8 cellular contexts compared by ENCODE assay signal in the genomic region with DNA sequence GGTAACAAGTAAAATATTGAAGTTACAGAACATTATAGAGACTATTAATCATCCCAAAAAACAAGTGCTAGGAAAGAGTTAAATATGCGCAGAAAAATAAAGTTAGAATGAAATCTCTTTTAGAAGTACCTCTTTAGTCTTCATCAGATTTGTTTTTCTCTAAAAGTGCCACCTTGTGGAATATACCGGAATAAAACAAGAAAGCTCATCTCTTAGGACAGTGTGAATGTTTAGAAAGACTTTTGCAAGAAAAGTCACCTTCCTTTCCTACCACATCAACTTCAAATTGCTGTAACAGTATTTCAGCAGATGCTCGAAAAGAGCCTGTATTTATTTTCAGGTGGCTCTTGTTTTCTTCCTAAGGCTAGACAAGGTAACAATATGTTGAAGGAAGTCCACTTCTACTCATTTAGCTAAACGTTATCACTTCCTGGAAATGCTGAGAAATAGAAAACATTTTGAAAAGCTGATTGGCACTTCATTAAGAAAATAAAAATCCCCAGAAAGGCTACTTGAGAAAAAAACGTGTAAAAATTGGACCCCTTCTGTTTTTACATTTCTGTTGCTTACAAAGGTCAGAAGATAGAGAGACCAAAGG. TPM values are rescaled to one million over a fixed set of nuclear protein-coding genes. Genes with fewer than 3 reads are reported as not detected.
DNase-seq lines count a peak whose midpoint lies in the region; ATAC-seq and TF ChIP-seq lines count a peak whose summit lies in the region.

No MANE protein-coding gene starts in this region.

- ATAC-seq in GM23338, result peak; percentile 34; the same call in 2 of the 3 replicates
- ATAC-seq in T-cell (replicated peaks in 1 of 4), result peak in 3 of 4 experiments; percentile 60 to 71 (median 65)
- ATAC-seq in GM18519 (IDR thresholded peaks at IDR 0.05; ENCODE audit: low FRiP score, unreplicated experiment), result no peak
- ATAC-seq in GM19324 (IDR thresholded peaks at IDR 0.05; ENCODE audit: low FRiP score, unreplicated experiment), result no peak
- ATAC-seq in HG03342 (IDR thresholded peaks at IDR 0.05; ENCODE audit: unreplicated experiment), result no peak

- intact Hi-C loops in CD4-positive, alpha-beta memory T cell (cut with micrococcal nuclease), result loop anchor here (1.0 to 2.0 kb wide), 2 partner anchors 19 to 82 kb away; partner anchors contain the start of genes FAM133B, PEX1 and RBM48

- H3K27me3 Mint-ChIP-seq in CD4-positive, alpha-beta memory T cell, result no peaks in the 10 kb centered on the region
- H3K27me3 Mint-ChIP-seq in GM23338 (ENCODE audit: insufficient read depth, low read depth, poor library complexity) (peaks cover 2% of the 10 kb centered on the region), T-cell (no peaks in the 10 kb centered on the region)

- no peaks in the 10 kb centered on the region for H4K20me1 ChIP-seq in GM23338 (replicated peaks; ENCODE audit: insufficient read depth)
- no peaks in the 10 kb centered on the region for H4K20me1 ChIP-seq in hepatocyte (ENCODE audit: insufficient read depth, poor library complexity, severe bottlenecking)

- H3K79me2 ChIP-seq in GM23338 (replicated peaks; ENCODE audit: insufficient read depth), result no peaks in the 10 kb centered on the region
- H3K79me2 ChIP-seq in hepatocyte, result no peaks in the 10 kb centered on the region

- POLR2A ChIA-PET in CD4-positive, alpha-beta memory T cell (lab: Charles Lee; ENCODE audit: partially characterized antibody), result interaction anchor here (1.2 to 1.7 kb wide), 3 partner anchors 20 to 508 kb away, joined by 4 to 8 read pairs (median 5); partner anchors contain the start of genes FAM133B, PEX1, RBM48 and SAMD9
- POLR2A ChIA-PET in T-cell (lab: Charles Lee), result interaction anchor here (0.6 kb wide), 3 partner anchors 24 to 681 kb away, joined by 3 to 5 read pairs (median 3); no protein-coding TSS in a partner anchor

- H3K27ac Mint-ChIP-seq in CD4-positive, alpha-beta memory T cell, result peak overlapping the region in 4 of 7 donors; percentile 24 to 62 (median 38)
- H3K27ac Mint-ChIP-seq in GM23338, result no peak overlapping the region
- peak overlapping the region; percentile 37 to 57 for H3K27ac Mint-ChIP-seq in T-cell

- H3K4me3 ChIP-seq in CD4-positive, alpha-beta memory T cell (ENCODE audit: low read length in 2 of 2), result no peak overlapping the region
- H3K4me3 ChIP-seq in GM23338 (no peak overlapping the region), hepatocyte (no peak overlapping the region)

- H3K9me3 ChIP-seq in CD4-positive, alpha-beta memory T cell (ENCODE audit: control insufficient read depth in 1 of 2, low read length in 2 of 2), result no peaks in the 10 kb centered on the region
- H3K9me3 ChIP-seq in hepatocyte (ENCODE audit: low read depth), result no peaks in the 10 kb centered on the region

- H3F3A ChIP-seq in GM23338 (replicated peaks; ENCODE audit: low read depth), result no peaks in the 10 kb centered on the region

- H3K36me3 Mint-ChIP-seq in CD4-positive, alpha-beta memory T cell, result peaks cover 18 to 20% of the 10 kb centered on the region in 2 donors
- H3K36me3 Mint-ChIP-seq in GM23338 (ENCODE audit: low read depth), result no peaks in the 10 kb centered on the region
- H3K36me3 Mint-ChIP-seq in T-cell, result peaks cover 14% of the 10 kb centered on the region

- no peak overlapping the region for H3K4me3 Mint-ChIP-seq in CD4-positive, alpha-beta memory T cell
- H3K4me3 Mint-ChIP-seq in GM23338 (no peak overlapping the region), T-cell (no peak overlapping the region)

- H2AFZ ChIP-seq in GM23338, result no peak overlapping the region
- H2AFZ ChIP-seq in hepatocyte, result no peak overlapping the region

- H3K27ac ChIP-seq in CD4-positive, alpha-beta memory T cell (ENCODE audit: low read depth, low read length), result no peak overlapping the region
- H3K27ac ChIP-seq in GM23338 (ENCODE audit: low read depth), result no peak overlapping the region
- H3K27ac ChIP-seq in hepatocyte, result no peak overlapping the region

- peak in 1 of 2 experiments; percentile 55; a peak in 3 of 4 replicates for TF ChIP-seq CTCF in GM23338 (conservative IDR thresholded peaks at IDR 0.05; ENCODE audit: low read depth in 2 of 2)
- peak; percentile 46 for TF ChIP-seq CTCF in hepatocyte (IDR thresholded peaks at IDR 0.05; ENCODE audit: poor library complexity)

- DNase-seq in CD4-positive, alpha-beta memory T cell, result peak in 2 of 5 donors; percentile 19 to 27
- DNase-seq in GM23338 (ENCODE audit: low spot score) (peak; percentile 52), T-cell (no peak), hepatocyte (ENCODE audit: low spot score) (no peak), germinal center (ENCODE audit: low spot score) (no peak)

- no peaks in the 10 kb centered on the region for H3K27me3 ChIP-seq in CD4-positive, alpha-beta memory T cell (ENCODE audit: insufficient read depth, low read length)
- H3K27me3 ChIP-seq in GM23338 (ENCODE audit: insufficient read depth) (no peaks in the 10 kb centered on the region), hepatocyte (no peaks in the 10 kb centered on the region)

- H3K9me2 ChIP-seq in GM23338 (ENCODE audit: insufficient read depth), result no peaks in the 10 kb centered on the region
- no peaks in the 10 kb centered on the region for H3K9me2 ChIP-seq in hepatocyte (replicated peaks; ENCODE audit: insufficient read depth)

- H3K9me3 Mint-ChIP-seq in CD4-positive, alpha-beta memory T cell, result peaks cover 0 to 1% (median 0%) of the 10 kb centered on the region in 8 donors
- no peaks in the 10 kb centered on the region for H3K9me3 Mint-ChIP-seq in GM23338
- H3K9me3 Mint-ChIP-seq in T-cell, result no peaks in the 10 kb centered on the region

- WGBS in hepatocyte (ENCODE audit: low lambda C conversion rate, missing lambda C conversion rate), result 55% methylated on average over 5 of the region's 5 CpGs

- CTCF ChIA-PET in CD4-positive, alpha-beta memory T cell (lab: Charles Lee; ENCODE audit: partially characterized antibody), result interaction anchor here (0.8 to 4.2 kb wide), 9 partner anchors 9 to 163 kb away, joined by 3 to 29 read pairs (median 5); partner anchors contain the start of genes FAM133B, GATAD1, PEX1 and RBM48
- CTCF ChIA-PET in T-cell (lab: Charles Lee), result interaction anchor here (0.5 to 2.2 kb wide), 9 partner anchors 10 to 547 kb away, joined by 3 to 11 read pairs (median 5); partner anchors contain the start of genes PEX1 (in 1 of the 2) and RBM48 (in 1 of the 2)

- H3K4me1 ChIP-seq in CD4-positive, alpha-beta memory T cell (ENCODE audit: insufficient read depth, low read length), result peaks cover 9% of the 10 kb centered on the region
- peaks cover 10% of the 10 kb centered on the region for H3K4me1 ChIP-seq in GM23338 (ENCODE audit: insufficient read depth)
- H3K4me1 ChIP-seq in hepatocyte (ENCODE audit: insufficient read depth), result no peaks in the 10 kb centered on the region

- peaks cover 4 to 9% (median 6%) of the 10 kb centered on the region in 4 donors for H3K4me1 Mint-ChIP-seq in CD4-positive, alpha-beta memory T cell
- H3K4me1 Mint-ChIP-seq in GM23338 (peaks cover 15% of the 10 kb centered on the region; the same call in 2 of the 3 replicates), T-cell (peaks cover 6 to 9% (median 9%) of the 10 kb centered on the region in 3 donors)

- peaks cover 9% of the 10 kb centered on the region for H3K36me3 ChIP-seq in CD4-positive, alpha-beta memory T cell (ENCODE audit: insufficient read depth, low read length)
- H3K36me3 ChIP-seq in GM23338 (ENCODE audit: insufficient read depth) (no peaks in the 10 kb centered on the region), hepatocyte (replicated peaks; ENCODE audit: insufficient read depth, low read depth) (no peaks in the 10 kb centered on the region)

- H3K4me2 ChIP-seq in GM23338, result no peak overlapping the region
- no peak overlapping the region for H3K4me2 ChIP-seq in hepatocyte

TF ChIP-seq in GM23338, 12 proteins besides CTCF, POLR2A, EP300 and RAD21 (continues in another document):
- no peak for TF ChIP-seq ZNF331 (CRISPR knock-in tag; IDR thresholded peaks at IDR 0.05; ENCODE audit: low read depth)
- no peak for TF ChIP-seq NANOG (IDR thresholded peaks at IDR 0.05; ENCODE audit: borderline replicate concordance)
- no peak for TF ChIP-seq CREB1 (CRISPR knock-in tag; IDR thresholded peaks at IDR 0.05; ENCODE audit: low read depth)
- TF ChIP-seq, protein P1, sequence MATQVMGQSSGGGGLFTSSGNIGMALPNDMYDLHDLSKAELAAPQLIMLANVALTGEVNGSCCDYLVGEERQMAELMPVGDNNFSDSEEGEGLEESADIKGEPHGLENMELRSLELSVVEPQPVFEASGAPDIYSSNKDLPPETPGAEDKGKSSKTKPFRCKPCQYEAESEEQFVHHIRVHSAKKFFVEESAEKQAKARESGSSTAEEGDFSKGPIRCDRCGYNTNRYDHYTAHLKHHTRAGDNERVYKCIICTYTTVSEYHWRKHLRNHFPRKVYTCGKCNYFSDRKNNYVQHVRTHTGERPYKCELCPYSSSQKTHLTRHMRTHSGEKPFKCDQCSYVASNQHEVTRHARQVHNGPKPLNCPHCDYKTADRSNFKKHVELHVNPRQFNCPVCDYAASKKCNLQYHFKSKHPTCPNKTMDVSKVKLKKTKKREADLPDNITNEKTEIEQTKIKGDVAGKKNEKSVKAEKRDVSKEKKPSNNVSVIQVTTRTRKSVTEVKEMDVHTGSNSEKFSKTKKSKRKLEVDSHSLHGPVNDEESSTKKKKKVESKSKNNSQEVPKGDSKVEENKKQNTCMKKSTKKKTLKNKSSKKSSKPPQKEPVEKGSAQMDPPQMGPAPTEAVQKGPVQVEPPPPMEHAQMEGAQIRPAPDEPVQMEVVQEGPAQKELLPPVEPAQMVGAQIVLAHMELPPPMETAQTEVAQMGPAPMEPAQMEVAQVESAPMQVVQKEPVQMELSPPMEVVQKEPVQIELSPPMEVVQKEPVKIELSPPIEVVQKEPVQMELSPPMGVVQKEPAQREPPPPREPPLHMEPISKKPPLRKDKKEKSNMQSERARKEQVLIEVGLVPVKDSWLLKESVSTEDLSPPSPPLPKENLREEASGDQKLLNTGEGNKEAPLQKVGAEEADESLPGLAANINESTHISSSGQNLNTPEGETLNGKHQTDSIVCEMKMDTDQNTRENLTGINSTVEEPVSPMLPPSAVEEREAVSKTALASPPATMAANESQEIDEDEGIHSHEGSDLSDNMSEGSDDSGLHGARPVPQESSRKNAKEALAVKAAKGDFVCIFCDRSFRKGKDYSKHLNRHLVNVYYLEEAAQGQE (IDR thresholded peaks at IDR 0.05; ENCODE audit: unreplicated experiment), result no peak

RNA-seq across cellular contexts. Expression of gene FAM133B, which starts 19.8 kb away (rescaled TPM):
- total RNA-seq in CD4-positive, alpha-beta memory T cell, result 10 to 100 TPM; 37.1 to 43.7 TPM
- 10 to 100 TPM; 13.2 to 23.6 TPM for polyA plus RNA-seq in CD4-positive, alpha-beta memory T cell
- total RNA-seq in GM23338 (2014; rRNA removed; shearing (Covaris generic)), result 36.9 and 38.4 TPM in 2 replicates
- polyA plus RNA-seq in GM23338 (2016; fragmentation: Nextera tagmentation; extraction: Ambion mirVana) (180 and 183 TPM in 2 replicates), hepatocyte (29.8 and 38.8 TPM in 2 replicates)
- total RNA-seq in T-cell (10 to 100 TPM; 30.1 to 66.6 (median 39.4) TPM), hepatocyte (24.1 and 28.2 TPM in 2 replicates)

Comparison
In these comparisons a context has a peak if more than half of its experiments do, and no peak if none do; other contexts are left out.
1. ATAC-seq: peak in GM23338 (single experiment) and T-cell (3 of 4); none in GM18519 (single experiment), GM19324 (single experiment) and HG03342 (single experiment).